In the genomic region with DNA sequence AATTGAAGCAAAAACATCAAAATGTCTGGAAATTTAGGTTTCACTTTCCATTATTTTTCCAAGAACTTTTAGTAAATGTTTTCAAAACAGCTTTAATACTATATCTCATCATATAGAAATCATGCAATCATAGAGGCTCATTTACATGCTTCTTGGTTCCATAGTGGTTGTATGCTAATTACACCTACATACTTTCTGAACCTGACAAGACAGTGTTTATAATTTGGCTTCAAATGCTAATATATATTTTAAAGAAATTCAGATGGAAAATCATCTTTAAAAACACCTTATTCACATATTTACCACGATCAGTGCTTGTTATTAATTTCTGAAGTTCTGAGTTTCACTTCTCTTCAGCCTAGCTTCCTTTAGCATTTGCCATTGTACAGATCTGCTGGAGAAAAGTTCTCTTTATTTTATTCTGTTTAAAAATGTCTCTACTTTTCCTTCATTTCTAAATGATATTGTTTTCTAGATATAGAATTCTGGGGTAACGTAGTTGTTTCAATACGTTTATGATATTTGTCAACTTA, we compare ENCODE assay signal across 18 cellular contexts.
DNase-seq lines count a peak whose midpoint lies in the region; ATAC-seq and FAIRE-seq lines count a peak whose summit lies in the region.
"Had no signal": no experiment of that assay in that cellular context is flagged by ENCODE, and none has a peak within 500 bp of the region (broad histone marks: within the 10 kb centered on the region; RNA-seq: fewer than 3 reads in every experiment).

No MANE protein-coding gene starts in this region.

- ATAC-seq in GM18519 (IDR thresholded peaks at IDR 0.05; ENCODE audit: low FRiP score, unreplicated experiment) = peak; percentile 57
- peak; percentile 51 for ATAC-seq in GM21423 (IDR thresholded peaks at IDR 0.05; ENCODE audit: unreplicated experiment)
- ATAC-seq in HG02938 (IDR thresholded peaks at IDR 0.05; ENCODE audit: unreplicated experiment) = peak; percentile 45
- ATAC-seq: left cardiac atrium, WTC11 had no signal

- intact Hi-C loops in activated T-helper 2 cell treated with anti-CD3 and anti-CD28 coated beads, Interferon-gamma antibody, Interleukin-2, Interleukin-4, amounts not matched to agents 10 μg/mL and 5 μg/mL and 100 μg/mL, durations not matched to agents 14 hours and 24 hours and 36 hours (cut with micrococcal nuclease) = no loop called here
- intact Hi-C loops in head of caudate nucleus (cut with DNase I) (no loop called here), posterior cingulate gyrus (cut with DNase I) (no loop called here)

- H3K9me3 Mint-ChIP-seq in activated T-helper 2 cell treated with anti-CD3 and anti-CD28 coated beads, Interferon-gamma antibody, Interleukin-2, Interleukin-4, amounts not matched to agents 10 μg/mL and 5 μg/mL and 100 μg/mL, durations not matched to agents 14 hours and 24 hours and 36 hours = peaks cover 4% of the 10 kb centered on the region
- H3K9me3 Mint-ChIP-seq: WTC11 had no signal

- no peak for DNase-seq in activated T-helper 2 cell treated with anti-CD3 and anti-CD28 coated beads, Interferon-gamma antibody, Interleukin-2, Interleukin-4, amounts not matched to agents 10 μg/mL and 5 μg/mL and 100 μg/mL, durations not matched to agents 14 hours and 24 hours and 36 hours (ENCODE audit: low spot score)
- DNase-seq in head of caudate nucleus = no peak
- no peak for DNase-seq in middle frontal gyrus (ENCODE audit: extremely low spot score, low spot score)
- no peak for DNase-seq in posterior cingulate gyrus
- DNase-seq: activated gamma-delta T cell; aorta; dermis blood vessel endothelial cell; hypothalamus; Karpas-422; left cardiac atrium; NCI-H1436; NCI-H2227 treated with DMSO at 0.1 percent for 48 hours; stimulated activated CD4-positive, alpha-beta T cell treated with anti-CD3 and anti-CD28 coated beads, Interleukin-15, amount 100 ng/mL, for 24 hours had no signal

- H3K27me3 Mint-ChIP-seq in activated T-helper 2 cell treated with anti-CD3 and anti-CD28 coated beads, Interferon-gamma antibody, Interleukin-2, Interleukin-4, amounts not matched to agents 10 μg/mL and 5 μg/mL and 100 μg/mL, durations not matched to agents 14 hours and 24 hours and 36 hours (ENCODE audit: low read depth) = peaks cover 8% of the 10 kb centered on the region

- peaks cover 20% of the 10 kb centered on the region for H3K4me1 Mint-ChIP-seq in activated T-helper 2 cell treated with anti-CD3 and anti-CD28 coated beads, Interferon-gamma antibody, Interleukin-2, Interleukin-4, amounts not matched to agents 10 μg/mL and 5 μg/mL and 100 μg/mL, durations not matched to agents 14 hours and 24 hours and 36 hours (ENCODE audit: low read depth)

- no peak overlapping the region for H3K4me3 Mint-ChIP-seq in activated T-helper 2 cell treated with anti-CD3 and anti-CD28 coated beads, Interferon-gamma antibody, Interleukin-2, Interleukin-4, amounts not matched to agents 10 μg/mL and 5 μg/mL and 100 μg/mL, durations not matched to agents 14 hours and 24 hours and 36 hours (ENCODE audit: low read depth)
- H3K4me3 Mint-ChIP-seq: WTC11 had no signal

- peak; percentile 8 for FAIRE-seq in endometrium (lab: Jason Lieb, UNC)

- H3K36me3 Mint-ChIP-seq in activated T-helper 2 cell treated with anti-CD3 and anti-CD28 coated beads, Interferon-gamma antibody, Interleukin-2, Interleukin-4, amounts not matched to agents 10 μg/mL and 5 μg/mL and 100 μg/mL, durations not matched to agents 14 hours and 24 hours and 36 hours (ENCODE audit: low read depth) = no peaks in the 10 kb centered on the region
- H3K36me3 Mint-ChIP-seq: WTC11 had no signal

- H3K27ac Mint-ChIP-seq in activated T-helper 2 cell treated with anti-CD3 and anti-CD28 coated beads, Interferon-gamma antibody, Interleukin-2, Interleukin-4, amounts not matched to agents 10 μg/mL and 5 μg/mL and 100 μg/mL, durations not matched to agents 14 hours and 24 hours and 36 hours = no peak overlapping the region
- H3K27ac Mint-ChIP-seq: WTC11 had no signal
